2 cellular contexts compared by ENCODE assay signal in the genomic region with DNA sequence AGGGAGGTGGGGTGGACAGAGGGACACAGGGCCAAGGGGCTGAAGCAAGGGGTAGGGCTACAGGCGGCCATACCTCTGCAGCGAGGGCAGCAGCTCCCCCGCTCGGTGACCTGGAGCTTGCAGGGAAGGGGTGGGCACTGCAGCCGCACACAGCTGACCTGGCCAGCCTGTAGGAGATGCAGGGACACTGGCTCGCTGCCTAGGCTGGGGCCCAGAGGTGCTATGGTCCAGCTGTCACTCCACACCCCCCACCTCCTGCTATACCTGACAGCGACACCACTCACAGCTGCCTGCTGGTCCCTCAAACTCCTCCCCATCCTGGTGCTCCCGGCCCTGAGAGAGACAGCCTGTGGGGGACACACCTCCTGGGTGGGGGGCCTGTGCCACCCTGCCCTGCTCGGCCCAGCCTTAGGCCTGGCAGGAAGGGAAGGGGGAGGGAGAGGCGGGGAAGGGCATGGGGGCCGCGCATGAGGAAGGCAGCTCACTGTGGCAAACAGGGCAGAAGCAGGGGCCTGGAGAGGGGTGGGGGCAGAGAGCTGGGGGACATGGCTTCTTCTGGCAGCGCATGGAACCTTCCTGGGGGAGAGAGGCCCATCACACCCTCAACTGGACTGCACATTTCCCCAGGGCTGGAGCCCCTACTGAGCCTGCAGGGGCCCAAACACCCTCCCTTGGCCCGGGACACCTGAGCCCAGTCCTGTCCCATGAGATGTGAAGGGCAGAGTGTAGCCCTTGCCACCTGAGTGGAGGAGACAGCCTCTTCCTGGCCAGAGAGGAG.
TF ChIP-seq lines count a peak whose summit lies in the region.

No MANE protein-coding gene starts in this region.

TF ChIP-seq in SK-N-SH, 30 proteins besides CTCF, POLR2A, EP300 and RAD21 (continued from another document):
- TF ChIP-seq MEF2A (IDR thresholded peaks at IDR 0.05; ENCODE audit: borderline replicate concordance, low read depth) (no peak), YY1 (IDR thresholded peaks at IDR 0.05; ENCODE audit: low read depth) (no peak), EZH2phosphoT487 (IDR thresholded peaks at IDR 0.05; ENCODE audit: borderline replicate concordance, low read depth) (no peak)
- TF ChIP-seq, protein P1, sequence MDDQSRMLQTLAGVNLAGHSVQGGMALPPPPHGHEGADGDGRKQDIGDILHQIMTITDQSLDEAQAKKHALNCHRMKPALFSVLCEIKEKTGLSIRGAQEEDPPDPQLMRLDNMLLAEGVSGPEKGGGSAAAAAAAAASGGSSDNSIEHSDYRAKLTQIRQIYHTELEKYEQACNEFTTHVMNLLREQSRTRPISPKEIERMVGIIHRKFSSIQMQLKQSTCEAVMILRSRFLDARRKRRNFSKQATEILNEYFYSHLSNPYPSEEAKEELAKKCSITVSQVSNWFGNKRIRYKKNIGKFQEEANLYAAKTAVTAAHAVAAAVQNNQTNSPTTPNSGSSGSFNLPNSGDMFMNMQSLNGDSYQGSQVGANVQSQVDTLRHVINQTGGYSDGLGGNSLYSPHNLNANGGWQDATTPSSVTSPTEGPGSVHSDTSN (IDR thresholded peaks at IDR 0.05), result no peak

TF ChIP-seq in SK-N-SH treated with all-trans-retinoic acid at 6 μM for 48 hours, 23 proteins besides CTCF, POLR2A, EP300 and RAD21 (continued from another document):
- TF ChIP-seq, protein P2, sequence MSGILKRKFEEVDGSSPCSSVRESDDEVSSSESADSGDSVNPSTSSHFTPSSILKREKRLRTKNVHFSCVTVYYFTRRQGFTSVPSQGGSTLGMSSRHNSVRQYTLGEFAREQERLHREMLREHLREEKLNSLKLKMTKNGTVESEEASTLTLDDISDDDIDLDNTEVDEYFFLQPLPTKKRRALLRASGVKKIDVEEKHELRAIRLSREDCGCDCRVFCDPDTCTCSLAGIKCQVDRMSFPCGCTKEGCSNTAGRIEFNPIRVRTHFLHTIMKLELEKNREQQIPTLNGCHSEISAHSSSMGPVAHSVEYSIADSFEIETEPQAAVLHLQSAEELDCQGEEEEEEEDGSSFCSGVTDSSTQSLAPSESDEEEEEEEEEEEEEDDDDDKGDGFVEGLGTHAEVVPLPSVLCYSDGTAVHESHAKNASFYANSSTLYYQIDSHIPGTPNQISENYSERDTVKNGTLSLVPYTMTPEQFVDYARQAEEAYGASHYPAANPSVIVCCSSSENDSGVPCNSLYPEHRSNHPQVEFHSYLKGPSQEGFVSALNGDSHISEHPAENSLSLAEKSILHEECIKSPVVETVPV (CRISPR knock-in tag; IDR thresholded peaks at IDR 0.05), result no peak
- TF ChIP-seq, protein P3, sequence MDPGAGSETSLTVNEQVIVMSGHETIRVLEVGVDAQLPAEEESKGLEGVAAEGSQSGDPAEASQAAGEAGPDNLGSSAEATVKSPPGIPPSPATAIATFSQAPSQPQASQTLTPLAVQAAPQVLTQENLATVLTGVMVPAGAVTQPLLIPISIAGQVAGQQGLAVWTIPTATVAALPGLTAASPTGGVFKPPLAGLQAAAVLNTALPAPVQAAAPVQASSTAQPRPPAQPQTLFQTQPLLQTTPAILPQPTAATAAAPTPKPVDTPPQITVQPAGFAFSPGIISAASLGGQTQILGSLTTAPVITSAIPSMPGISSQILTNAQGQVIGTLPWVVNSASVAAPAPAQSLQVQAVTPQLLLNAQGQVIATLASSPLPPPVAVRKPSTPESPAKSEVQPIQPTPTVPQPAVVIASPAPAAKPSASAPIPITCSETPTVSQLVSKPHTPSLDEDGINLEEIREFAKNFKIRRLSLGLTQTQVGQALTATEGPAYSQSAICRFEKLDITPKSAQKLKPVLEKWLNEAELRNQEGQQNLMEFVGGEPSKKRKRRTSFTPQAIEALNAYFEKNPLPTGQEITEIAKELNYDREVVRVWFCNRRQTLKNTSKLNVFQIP (CRISPR knock-in tag; IDR thresholded peaks at IDR 0.05; ENCODE audit: borderline replicate concordance, low read depth), result no peak
